In the genomic region with DNA sequence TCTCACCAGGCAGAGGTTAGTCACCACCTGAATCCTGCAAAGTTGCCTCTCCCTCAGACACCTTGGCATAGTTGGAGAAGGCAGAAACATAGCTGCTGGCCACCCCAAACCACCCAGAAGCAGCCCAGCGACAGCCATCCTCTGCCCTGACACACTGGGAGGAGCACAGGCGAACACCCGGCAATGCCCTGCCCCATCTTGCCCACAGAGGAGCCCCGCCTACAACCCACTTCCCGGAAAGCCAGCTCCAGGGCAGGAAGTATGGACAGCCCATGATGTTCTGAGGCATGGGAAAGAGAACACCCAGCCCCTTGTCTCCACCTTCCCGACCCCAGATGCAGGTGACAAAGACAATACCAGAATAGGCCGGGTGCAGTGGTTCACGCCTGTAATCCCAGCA, we compare ENCODE assay signal across 1 cellular context.
TF ChIP-seq lines count a peak whose summit lies in the region.

No MANE protein-coding gene starts in this region.

TF ChIP-seq in HepG2, 621 proteins besides CTCF, POLR2A, EP300 and RAD21:
- TF ChIP-seq POLR2AphosphoS5 (IDR thresholded peaks at IDR 0.05; ENCODE audit: low read depth, low read length) (0 out of 2 replicates have a peak, but pooled peaks have one; percentile 25), POLR2G (IDR thresholded peaks at IDR 0.05; ENCODE audit: low read depth, low read length) (peak; percentile 46)
- TF ChIP-seq, protein P1, sequence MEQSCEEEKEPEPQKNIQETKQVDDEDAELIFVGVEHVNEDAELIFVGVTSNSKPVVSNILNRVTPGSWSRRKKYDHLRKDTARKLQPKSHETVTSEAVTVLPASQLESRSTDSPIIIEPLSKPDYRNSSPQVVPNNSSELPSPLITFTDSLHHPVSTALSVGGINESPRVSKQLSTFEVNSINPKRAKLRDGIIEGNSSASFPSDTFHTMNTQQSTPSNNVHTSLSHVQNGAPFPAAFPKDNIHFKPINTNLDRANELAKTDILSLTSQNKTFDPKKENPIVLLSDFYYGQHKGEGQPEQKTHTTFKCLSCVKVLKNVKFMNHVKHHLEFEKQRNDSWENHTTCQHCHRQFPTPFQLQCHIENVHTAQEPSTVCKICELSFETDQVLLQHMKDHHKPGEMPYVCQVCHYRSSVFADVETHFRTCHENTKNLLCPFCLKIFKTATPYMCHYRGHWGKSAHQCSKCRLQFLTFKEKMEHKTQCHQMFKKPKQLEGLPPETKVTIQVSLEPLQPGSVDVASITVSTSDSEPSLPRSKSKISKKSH (CRISPR knock-in tag; IDR thresholded peaks at IDR 0.05; ENCODE audit: borderline replicate concordance) = no peak
